In genomic region chr17:75941442-75941819, GRCh38 we compare ENCODE assay signal across 8 cellular contexts. TPM values are rescaled to one million over a fixed set of nuclear protein-coding genes. Genes with fewer than 3 reads are reported as not detected.
DNase-seq lines count a peak whose midpoint lies in the region; ATAC-seq lines count a peak whose summit lies in the region.

No MANE protein-coding gene starts in this region.

- peaks cover 0 to 17% (median 9%) of the 10 kb centered on the region in 4 donors for H3K4me1 Mint-ChIP-seq in CD4-positive, CD25-positive, alpha-beta regulatory T cell

- peaks cover 7% of the 10 kb centered on the region for H3K36me3 Mint-ChIP-seq in CD4-positive, CD25-positive, alpha-beta regulatory T cell

- H3K23ac ChIP-seq in neuronal stem cell (ENCODE audit: low read depth, low read length, poor library complexity), result no peak overlapping the region

- no peak overlapping the region for H2BK12ac ChIP-seq in neuronal stem cell (ENCODE audit: low read length)

- peaks cover 5% of the 10 kb centered on the region for H3K36me3 ChIP-seq in CD4-positive, CD25-positive, alpha-beta regulatory T cell (ENCODE audit: control insufficient read depth, insufficient read depth, low read length)
- peaks cover 3% of the 10 kb centered on the region for H3K36me3 ChIP-seq in effector memory CD4-positive, alpha-beta T cell (ENCODE audit: control insufficient read depth, insufficient read depth, low read length)
- H3K36me3 ChIP-seq in neuronal stem cell (replicated peaks in 1 of 2; ENCODE audit: control insufficient read depth in 2 of 2, insufficient read depth in 2 of 2, low read length in 2 of 2), result peaks cover 0 to 21% of the 10 kb centered on the region in 2 donors

- no CpG with 5 or more reads among the region's 6 CpGs for WGBS in neuronal stem cell (ENCODE audit: extremely low coverage in 2 of 2, insufficient read length in 2 of 2, insufficient replicate concordance in 1 of 2), 2 donors

- no peak overlapping the region for H2BK5ac ChIP-seq in neuronal stem cell (ENCODE audit: low read length)

- no peak overlapping the region for H4K91ac ChIP-seq in neuronal stem cell (ENCODE audit: low read depth, low read length, poor library complexity)

- H3K4me2 ChIP-seq in neuronal stem cell (ENCODE audit: insufficient read depth, low read length, poor library complexity, severe bottlenecking), result peak overlapping the region; percentile 55

- H2BK120ac ChIP-seq in neuronal stem cell (ENCODE audit: low read depth, low read length), result no peak overlapping the region

- no peak overlapping the region for H2BK15ac ChIP-seq in neuronal stem cell (ENCODE audit: low read length)

- H3K14ac ChIP-seq in neuronal stem cell (ENCODE audit: low read length), result no peak overlapping the region

- H3K27me3 Mint-ChIP-seq in CD4-positive, CD25-positive, alpha-beta regulatory T cell, result no peaks in the 10 kb centered on the region

- H3K27ac Mint-ChIP-seq in CD4-positive, CD25-positive, alpha-beta regulatory T cell, result peak overlapping the region in 2 of 3 donors; percentile 88

- no peak for DNase-seq in CD4-positive, CD25-positive, alpha-beta regulatory T cell
- DNase-seq in NCI-H69 (lab: John Stamatoyannopoulos, UW), result peak; percentile 46
- DNase-seq in effector memory CD4-positive, alpha-beta T cell, result no peak
- no peak for DNase-seq in neuronal stem cell (ENCODE audit: low spot score)
- no peak for DNase-seq in C1 segment of cervical spinal cord (lab: John Stamatoyannopoulos, UW)
- no peak for DNase-seq in NCI-H1105 treated with DMSO at 0.1 percent for 48 hours (lab: John Stamatoyannopoulos, UW)

- H3K9ac ChIP-seq in neuronal stem cell (ENCODE audit: low read depth, low read length, poor library complexity), result no peak overlapping the region

- H3K9me3 ChIP-seq in CD4-positive, CD25-positive, alpha-beta regulatory T cell (ENCODE audit: control insufficient read depth in 2 of 2, low read length in 2 of 2), result no peaks in the 10 kb centered on the region
- H3K9me3 ChIP-seq in effector memory CD4-positive, alpha-beta T cell (ENCODE audit: control insufficient read depth, low read length), result no peaks in the 10 kb centered on the region
- no peaks in the 10 kb centered on the region for H3K9me3 ChIP-seq in neuronal stem cell (replicated peaks in 1 of 2; ENCODE audit: control insufficient read depth in 2 of 2, insufficient read depth in 1 of 2, low read depth in 1 of 2, low read length in 2 of 2)

- H3K9me3 Mint-ChIP-seq in CD4-positive, CD25-positive, alpha-beta regulatory T cell, result no peaks in the 10 kb centered on the region

- H3K27ac ChIP-seq in CD4-positive, CD25-positive, alpha-beta regulatory T cell (ENCODE audit: insufficient read depth, low read length, poor library complexity, severe bottlenecking), result no peak overlapping the region
- peak overlapping the region; percentile 88 for H3K27ac ChIP-seq in effector memory CD4-positive, alpha-beta T cell (ENCODE audit: insufficient read depth, low read length, poor library complexity, severe bottlenecking)
- H3K27ac ChIP-seq in neuronal stem cell (replicated peaks; ENCODE audit: low read length), result no peak overlapping the region

- no peak overlapping the region for H4K8ac ChIP-seq in neuronal stem cell (ENCODE audit: low read depth, low read length)

- H3K27me3 ChIP-seq in CD4-positive, CD25-positive, alpha-beta regulatory T cell (ENCODE audit: control insufficient read depth, insufficient read depth, low read length), result no peaks in the 10 kb centered on the region
- H3K27me3 ChIP-seq in effector memory CD4-positive, alpha-beta T cell (replicated peaks; ENCODE audit: control insufficient read depth, insufficient read depth, low read length, poor library complexity, severe bottlenecking), result no peaks in the 10 kb centered on the region
- H3K27me3 ChIP-seq in neuronal stem cell (ENCODE audit: control insufficient read depth in 3 of 3, insufficient read depth in 3 of 3, low read depth in 1 of 3, low read length in 3 of 3), result peaks cover 0 to 3% (median 0%) of the 10 kb centered on the region in 3 experiments

- no peak overlapping the region for H3K4ac ChIP-seq in neuronal stem cell (ENCODE audit: low read length)

- peaks cover 12% of the 10 kb centered on the region for H3K4me1 ChIP-seq in CD4-positive, CD25-positive, alpha-beta regulatory T cell (ENCODE audit: control insufficient read depth, insufficient read depth, low read length, poor library complexity, severe bottlenecking)
- H3K4me1 ChIP-seq in effector memory CD4-positive, alpha-beta T cell (ENCODE audit: control insufficient read depth, insufficient read depth, low read length, poor library complexity, severe bottlenecking), result no peaks in the 10 kb centered on the region
- peaks cover 2 to 4% of the 10 kb centered on the region in 2 donors for H3K4me1 ChIP-seq in neuronal stem cell (ENCODE audit: control insufficient read depth in 2 of 2, insufficient read depth in 1 of 2, low read depth in 1 of 2, low read length in 2 of 2)

- H3K79me1 ChIP-seq in neuronal stem cell (ENCODE audit: low read depth, low read length), result no peaks in the 10 kb centered on the region

- H3K4me3 ChIP-seq in CD4-positive, CD25-positive, alpha-beta regulatory T cell (ENCODE audit: low read depth, low read length), result peak overlapping the region; percentile 70
- H3K4me3 ChIP-seq in effector memory CD4-positive, alpha-beta T cell (ENCODE audit: insufficient read depth, low read depth, low read length, poor library complexity, severe bottlenecking), result peak overlapping the region; percentile 98
- peak overlapping the region in 1 of 2 donors; percentile 92 for H3K4me3 ChIP-seq in neuronal stem cell (ENCODE audit: low read length in 2 of 2)

- no peak overlapping the region for H3K18ac ChIP-seq in neuronal stem cell (ENCODE audit: low read length)

- peak overlapping the region; percentile 66 to 95 (median 90) for H3K4me3 Mint-ChIP-seq in CD4-positive, CD25-positive, alpha-beta regulatory T cell

- ATAC-seq in CD4-positive, CD25-positive, alpha-beta regulatory T cell (ENCODE audit: low read depth in 2 of 2), result no peak
- ATAC-seq in GM19467 (IDR thresholded peaks at IDR 0.05; ENCODE audit: unreplicated experiment) (no peak), HG03520 (IDR thresholded peaks at IDR 0.05; ENCODE audit: unreplicated experiment) (no peak)

- H2AK5ac ChIP-seq in neuronal stem cell (ENCODE audit: low read depth, low read length), result no peak overlapping the region

- H2AFZ ChIP-seq in neuronal stem cell (ENCODE audit: low read length), result peak overlapping the region; percentile 99

RNA-seq across cellular contexts. Expression of gene FBF1, which starts 0.6 kb away (rescaled TPM):
- 15.5 TPM for total RNA-seq in CD4-positive, CD25-positive, alpha-beta regulatory T cell
- 1 to 10 TPM; 1.7 to 3.6 (median 2.3) TPM for polyA plus RNA-seq in CD4-positive, CD25-positive, alpha-beta regulatory T cell
- polyA plus RNA-seq in neuronal stem cell (2013, experiment 1 of 2), result 6.6 TPM
- polyA plus RNA-seq in neuronal stem cell (2013, experiment 2 of 2), result 6.9 TPM

RNA-seq across cellular contexts. Expression of gene MRPL38, which starts 36.7 kb away (rescaled TPM):
- 118 TPM for total RNA-seq in CD4-positive, CD25-positive, alpha-beta regulatory T cell
- 10 to 100 TPM; 58.0 to 68.8 (median 64.8) TPM for polyA plus RNA-seq in CD4-positive, CD25-positive, alpha-beta regulatory T cell
- 48.0 TPM for polyA plus RNA-seq in neuronal stem cell (2013, experiment 1 of 2)
- polyA plus RNA-seq in neuronal stem cell (2013, experiment 2 of 2), result 48.3 TPM

RNA-seq across cellular contexts. Expression of gene ACOX1, which starts 37.5 kb away (rescaled TPM):
- 25.6 TPM for total RNA-seq in CD4-positive, CD25-positive, alpha-beta regulatory T cell
- polyA plus RNA-seq in CD4-positive, CD25-positive, alpha-beta regulatory T cell, result 10 to 100 TPM; 15.0 to 24.3 (median 18.9) TPM
- 3.1 TPM for polyA plus RNA-seq in neuronal stem cell (2013, experiment 1 of 2)
- polyA plus RNA-seq in neuronal stem cell (2013, experiment 2 of 2), result 3.0 TPM

RNA-seq across cellular contexts. Expression of gene TEN1, which starts 37.6 kb away (rescaled TPM):
- 17.3 TPM for total RNA-seq in CD4-positive, CD25-positive, alpha-beta regulatory T cell
- 10 to 100 TPM; 19.9 to 26.1 (median 21.5) TPM for polyA plus RNA-seq in CD4-positive, CD25-positive, alpha-beta regulatory T cell
- polyA plus RNA-seq in neuronal stem cell (2013, experiment 1 of 2), result 8.7 TPM
- polyA plus RNA-seq in neuronal stem cell (2013, experiment 2 of 2), result 8.1 TPM

RNA-seq across cellular contexts. Expression of gene TRIM65, which starts 44.7 kb away (rescaled TPM):
- 18.7 TPM for total RNA-seq in CD4-positive, CD25-positive, alpha-beta regulatory T cell
- polyA plus RNA-seq in CD4-positive, CD25-positive, alpha-beta regulatory T cell, result 10 to 100 TPM; 16.9 to 24.3 (median 20.1) TPM
- 15.8 TPM for polyA plus RNA-seq in neuronal stem cell (2013, experiment 1 of 2)
- 14.6 TPM for polyA plus RNA-seq in neuronal stem cell (2013, experiment 2 of 2)
